8 cellular contexts compared by ENCODE assay signal in the genomic region with DNA sequence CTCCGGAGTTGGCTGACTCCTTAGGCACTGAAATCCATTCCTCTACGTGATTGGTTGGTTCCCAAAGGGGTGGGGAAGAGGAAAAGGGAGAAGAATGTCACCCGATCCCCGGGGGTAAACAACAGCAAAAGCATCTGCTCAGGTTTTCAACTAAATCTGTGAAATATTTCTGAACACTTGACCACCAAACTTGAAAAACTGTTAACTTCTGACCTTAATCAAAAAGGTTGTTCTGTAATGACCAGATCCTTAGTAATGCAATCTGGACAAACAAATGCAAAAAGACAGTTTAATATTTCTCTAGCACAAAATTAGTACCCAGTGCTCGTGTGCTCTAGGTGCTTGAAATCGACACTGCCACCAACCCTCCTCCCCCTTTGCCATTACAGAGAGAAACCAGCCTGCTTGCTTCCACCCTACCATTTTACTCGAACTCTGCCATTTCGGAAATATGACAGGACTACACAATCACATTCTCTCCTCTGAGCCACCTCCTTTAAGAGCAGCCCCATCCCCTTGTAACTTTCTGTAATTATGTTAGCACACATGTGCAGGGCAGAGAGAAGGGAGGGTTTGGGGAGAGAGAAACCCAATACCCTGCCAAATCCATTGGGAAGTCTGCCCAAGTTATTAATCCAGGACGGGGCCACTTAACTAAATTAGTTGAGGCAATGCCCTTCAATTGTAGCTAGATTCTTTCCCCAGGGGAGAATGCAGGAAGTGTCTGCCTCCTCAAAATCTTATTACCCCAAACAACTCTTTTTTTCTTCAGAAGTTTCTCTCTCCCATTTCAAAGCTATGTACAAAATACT.
DNase-seq lines count a peak whose midpoint lies in the region; ATAC-seq and TF ChIP-seq lines count a peak whose summit lies in the region.

No MANE protein-coding gene starts in this region.

- peak overlapping the region; percentile 51 for H3K4me3 ChIP-seq in retinal pigment epithelial cell (ENCODE audit: low read length)

- no peak for TF ChIP-seq CTCF in brain (conservative IDR thresholded peaks at IDR 0.05)
- no peak for TF ChIP-seq CTCF in retinal pigment epithelial cell (conservative IDR thresholded peaks at IDR 0.05; ENCODE audit: low read depth, low read length)
- TF ChIP-seq CTCF in GM13976 (IDR thresholded peaks at IDR 0.05; ENCODE audit: borderline replicate concordance, control extremely low read depth, extremely low read depth, insufficient read depth, missing control alignments): no peak

- peaks cover 3% of the 10 kb centered on the region for H3K27me3 Mint-ChIP-seq in brain

- DNase-seq in Right ventricle myocardium inferior (ENCODE audit: missing footprints): no peak
- DNase-seq in cardiac septum (ENCODE audit: low spot score): no peak
- peak; percentile 92 to 99 for DNase-seq in NCI-H524 (lab: John Stamatoyannopoulos, UW)
- peak; percentile 95 for DNase-seq in iPS DF 19.7 (ENCODE audit: low read depth, low spot score)
- DNase-seq in retinal pigment epithelial cell (ENCODE audit: low read depth): peak; percentile 77
- no peak for DNase-seq in GM13976 (ENCODE audit: low spot score)

- H3K27ac Mint-ChIP-seq in brain: peak overlapping the region; percentile 76 to 97 (median 94)

- no peaks in the 10 kb centered on the region for H3K36me3 Mint-ChIP-seq in brain

- ATAC-seq in Right ventricle myocardium inferior (peak; percentile 90), GM19035 (IDR thresholded peaks at IDR 0.05; ENCODE audit: unreplicated experiment) (no peak)

- intact Hi-C loops in Right ventricle myocardium inferior (cut with DNase I) (loop anchor here (1.0 to 5.0 kb wide), 4 partner anchors 43 to 483 kb away; no protein-coding TSS in a partner anchor), cardiac septum (cut with DNase I) (loop anchor here (5.0 to 10.0 kb wide), 2 partner anchors 73 to 150 kb away; no protein-coding TSS in a partner anchor)

- in situ Hi-C loops in GM13976 (cut with MboI; ENCODE audit: low sequenced_read_pairs, unreplicated experiment): no loop called here

- peaks cover 97% of the 10 kb centered on the region for H3K4me1 Mint-ChIP-seq in brain

- no peaks in the 10 kb centered on the region for H3K9me3 Mint-ChIP-seq in brain

- peak overlapping the region; percentile 89 to 95 (median 90) for H3K4me3 Mint-ChIP-seq in brain

Comparison
In these comparisons a context has a peak if more than half of its experiments do, and no peak if none do; other contexts are left out.
1. DNase-seq: peak in NCI-H524 (2 of 2), iPS DF 19.7 (single experiment) and retinal pigment epithelial cell (single experiment); none in Right ventricle myocardium inferior (single experiment), cardiac septum (single experiment) and GM13976 (single experiment).